ENCODE assay signal across 15 cellular contexts in genomic region chr15:70432924-70433500, GRCh38.
"Had no signal": no experiment of that assay in that cellular context is flagged by ENCODE, and none has a peak within 500 bp of the region (broad histone marks: within the 10 kb centered on the region; RNA-seq: fewer than 3 reads in every experiment).

No MANE protein-coding gene starts in this region.

- H3K4me3 ChIP-seq: body of pancreas, left lung, ovary had no signal

- H3K27ac ChIP-seq: foreskin keratinocyte, left lung, ovary had no signal

- H3K4me3 Mint-ChIP-seq: activated CD4-positive, alpha-beta T cell treated with anti-CD3 and anti-CD28 coated beads, Interleukin-2, amount 10 ng/mL, durations not matched to agents 7 days and 5 days; activated naive CD4-positive, alpha-beta T cell treated with anti-CD3 and anti-CD28 coated beads for 36 hours; activated T-cell treated with anti-CD3 and anti-CD28 coated beads, Interleukin-2, amount 50 U/mL, for 4 hours; stimulated activated memory B cell treated with anti-CD40 and anti-IgM and Interleukin-4, amounts not matched to agents 10 μg/mL and 1 μg/mL and 100 μg/mL, for 72 hours had no signal

- H3K36me3 ChIP-seq: left lung, ovary had no signal

- H3K36me3 Mint-ChIP-seq: stimulated activated memory B cell treated with anti-CD40 and anti-IgM and Interleukin-4, amounts not matched to agents 10 μg/mL and 1 μg/mL and 100 μg/mL, for 72 hours had no signal

- ATAC-seq: activated CD4-positive, CD25-positive, alpha-beta regulatory T cell treated with anti-CD3 and anti-CD28 coated beads, Interleukin-2, amount 50 U/mL, for 24 hours; activated T-cell treated with anti-CD3 and anti-CD28 coated beads, Interleukin-2, amount 50 U/mL, for 4 hours; body of pancreas; foreskin keratinocyte; left lung; sciatic nerve; stimulated activated memory B cell treated with anti-CD40 and anti-IgM and Interleukin-4, amounts not matched to agents 10 μg/mL and 1 μg/mL and 100 μg/mL, for 72 hours had no signal

- H3K9me3 Mint-ChIP-seq: activated naive CD4-positive, alpha-beta T cell treated with anti-CD3 and anti-CD28 coated beads for 36 hours had no signal

- H3K27ac Mint-ChIP-seq: activated CD4-positive, alpha-beta T cell treated with anti-CD3 and anti-CD28 coated beads, Interleukin-2, amount 10 ng/mL, durations not matched to agents 7 days and 5 days; activated naive CD4-positive, alpha-beta T cell treated with anti-CD3 and anti-CD28 coated beads for 36 hours; stimulated activated memory B cell treated with anti-CD40 and anti-IgM and Interleukin-4, amounts not matched to agents 10 μg/mL and 1 μg/mL and 100 μg/mL, for 72 hours had no signal

- H3K27me3 ChIP-seq: body of pancreas, left lung, ovary had no signal

- H3K9me3 ChIP-seq: body of pancreas, ovary had no signal

- H3K27me3 Mint-ChIP-seq: stimulated activated memory B cell treated with anti-CD40 and anti-IgM and Interleukin-4, amounts not matched to agents 10 μg/mL and 1 μg/mL and 100 μg/mL, for 72 hours had no signal

- DNase-seq: activated CD4-positive, alpha-beta T cell treated with anti-CD3 and anti-CD28 coated beads, Interleukin-2, amount 10 ng/mL, durations not matched to agents 7 days and 5 days; activated CD8-positive, alpha-beta memory T cell treated with anti-CD3 and anti-CD28 coated beads, Interleukin-2, amount 50 U/mL, for 4 hours; activated naive CD4-positive, alpha-beta T cell treated with anti-CD3 and anti-CD28 coated beads for 36 hours; activated T-cell treated with anti-CD3 and anti-CD28 coated beads, Interleukin-2, amount 50 U/mL, for 4 hours; body of pancreas; foreskin keratinocyte; hippocampal formation; left lung; mammary epithelial cell; ovary; stimulated activated CD4-positive, alpha-beta T cell treated with anti-CD3 and anti-CD28 coated beads, Interleukin-4, amount 100 ng/mL, for 24 hours; T1000 had no signal
